In the genomic region with DNA sequence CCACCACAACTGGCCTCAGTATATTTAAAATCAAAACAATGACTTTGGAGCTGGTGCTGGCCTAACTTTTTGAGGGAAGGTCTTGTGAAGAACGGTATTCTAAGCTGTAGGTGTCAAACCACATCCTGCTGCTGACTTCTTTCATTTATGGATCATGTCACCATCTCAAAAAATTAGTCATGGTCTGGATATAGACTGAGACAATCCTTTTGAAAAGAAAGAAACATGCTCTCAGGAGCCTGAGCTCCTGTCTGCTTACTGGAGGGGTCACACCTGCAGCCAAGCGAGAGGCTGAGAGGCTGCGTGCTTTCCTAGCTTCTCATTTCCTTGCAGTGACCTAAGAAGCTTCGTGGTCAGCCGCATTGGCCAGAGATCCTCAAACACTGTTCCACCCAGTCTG, we compare ENCODE assay signal across 8 cellular contexts. TPM values are rescaled to one million over a fixed set of nuclear protein-coding genes. Genes with fewer than 3 reads are reported as not detected.
DNase-seq lines count a peak whose midpoint lies in the region; ATAC-seq and TF ChIP-seq lines count a peak whose summit lies in the region.

No MANE protein-coding gene starts in this region.

- POLR2A ChIA-PET in CD8-positive, alpha-beta memory T cell (lab: Charles Lee): no interaction called here

- H3K27ac Mint-ChIP-seq in CD8-positive, alpha-beta memory T cell: peak overlapping the region in 6 of 8 donors; percentile 24 to 85 (median 78)

- H3K36me3 ChIP-seq in CD8-positive, alpha-beta memory T cell (ENCODE audit: insufficient read depth, low read length): no peaks in the 10 kb centered on the region
- no peaks in the 10 kb centered on the region for H3K36me3 ChIP-seq in suprapubic skin

- TF ChIP-seq CTCF in suprapubic skin (IDR thresholded peaks at IDR 0.05): no peak

- H3K9me3 ChIP-seq in CD8-positive, alpha-beta memory T cell (ENCODE audit: low read length): no peaks in the 10 kb centered on the region
- no peaks in the 10 kb centered on the region for H3K9me3 ChIP-seq in suprapubic skin

- H3K4me3 ChIP-seq in CD8-positive, alpha-beta memory T cell (ENCODE audit: low read length): no peak overlapping the region
- H3K4me3 ChIP-seq in suprapubic skin: no peak overlapping the region

- H3K36me3 Mint-ChIP-seq in CD8-positive, alpha-beta memory T cell: no peaks in the 10 kb centered on the region

- H3K4me1 Mint-ChIP-seq in CD8-positive, alpha-beta memory T cell: peaks cover 15 to 27% (median 22%) of the 10 kb centered on the region in 3 donors

- no peaks in the 10 kb centered on the region for H3K27me3 ChIP-seq in CD8-positive, alpha-beta memory T cell (ENCODE audit: insufficient read depth, low read length, poor library complexity, severe bottlenecking)
- no peaks in the 10 kb centered on the region for H3K27me3 ChIP-seq in suprapubic skin

- DNase-seq in CD8-positive, alpha-beta memory T cell: peak in 2 of 5 donors; percentile 54 to 60
- DNase-seq in astrocyte of the hippocampus (ENCODE audit: low read depth, low spot score) (peak; percentile 56), KG1 (lab: John Stamatoyannopoulos, UW) (no peak), suprapubic skin (ENCODE audit: low spot score in 2 of 2) (no peak), C1 segment of cervical spinal cord (lab: John Stamatoyannopoulos, UW) (no peak), posterior cingulate gyrus (no peak)

- intact Hi-C loops in posterior cingulate gyrus (cut with DNase I): no loop called here

- ATAC-seq in GM21390 (IDR thresholded peaks at IDR 0.05; ENCODE audit: unreplicated experiment) (peak; percentile 97), HG03565 (IDR thresholded peaks at IDR 0.05; ENCODE audit: unreplicated experiment) (peak; percentile 97)

- CTCF ChIA-PET in CD8-positive, alpha-beta memory T cell (lab: Charles Lee): interaction anchor here (1.0 kb wide), 1 partner anchor 19 kb away, joined by 4 read pairs; no protein-coding TSS in a partner anchor

- WGBS in suprapubic skin: 81% methylated on average over 5 of the region's 5 CpGs

- TF ChIP-seq POLR2A in suprapubic skin (IDR thresholded peaks at IDR 0.05): no peak

- H3K27me3 Mint-ChIP-seq in CD8-positive, alpha-beta memory T cell: peaks cover 0 to 5% of the 10 kb centered on the region in 2 donors

- peaks cover 10% of the 10 kb centered on the region for H3K4me1 ChIP-seq in CD8-positive, alpha-beta memory T cell (ENCODE audit: insufficient read depth, low read length)
- no peaks in the 10 kb centered on the region for H3K4me1 ChIP-seq in suprapubic skin

- peak overlapping the region in 5 of 7 donors; percentile 32 to 64 (median 44) for H3K4me3 Mint-ChIP-seq in CD8-positive, alpha-beta memory T cell

- no peak overlapping the region for H3K27ac ChIP-seq in CD8-positive, alpha-beta memory T cell (ENCODE audit: low read depth, low read length)
- H3K27ac ChIP-seq in suprapubic skin: no peak overlapping the region

- TF ChIP-seq EP300 in suprapubic skin (IDR thresholded peaks at IDR 0.05): no peak

- no peaks in the 10 kb centered on the region for H3K9me3 Mint-ChIP-seq in CD8-positive, alpha-beta memory T cell

RNA-seq across cellular contexts. Expression of gene TIAM2, which starts 55.2 kb away (rescaled TPM):
- 10 to 100 TPM; 24.5 to 31.1 TPM for total RNA-seq in CD8-positive, alpha-beta memory T cell
- polyA plus RNA-seq in CD8-positive, alpha-beta memory T cell: 1.1 TPM
- total RNA-seq in suprapubic skin: 10 to 100 TPM in 1 of 4 donors, 1 to 10 TPM in 3; 4.8 to 11.4 (median 6.7) TPM
